In genomic region chr6:131769385-131770141, GRCh38 we compare ENCODE assay signal across 33 cellular contexts. TPM values are rescaled to one million over a fixed set of nuclear protein-coding genes. Genes with fewer than 3 reads are reported as not detected.
"Had no signal": no experiment of that assay in that cellular context is flagged by ENCODE, and none has a peak within 500 bp of the region (broad histone marks: within the 10 kb centered on the region; RNA-seq: fewer than 3 reads in every experiment).

No MANE protein-coding gene starts in this region.

- H3K36me3 Mint-ChIP-seq: stimulated activated effector memory CD8-positive, alpha-beta T cell treated with anti-CD3 and anti-CD28 coated beads, Interleukin-12 subunit alpha, Interleukin-12 subunit beta, amount 100 ng/mL, for 72 hours; type B pancreatic cell had no signal

- ATAC-seq: stimulated activated effector memory CD8-positive, alpha-beta T cell treated with anti-CD3 and anti-CD28 coated beads, Interleukin-12 subunit alpha, Interleukin-12 subunit beta, amount 100 ng/mL, for 72 hours; stimulated activated memory B cell treated with anti-CD40 and anti-IgM and Interleukin-4, amounts not matched to agents 10 μg/mL and 1 μg/mL and 100 μg/mL, for 72 hours; stimulated activated naive B cell treated with anti-CD40 and anti-IgM and Interleukin-4, amounts not matched to agents 10 μg/mL and 1 μg/mL and 100 μg/mL, for 72 hours; stimulated activated naive CD8-positive, alpha-beta T cell treated with anti-CD3 and anti-CD28 coated beads, Interleukin-15, amount 100 ng/mL, for 72 hours; stimulated activated naive CD8-positive, alpha-beta T cell treated with anti-CD3 and anti-CD28 coated beads, Interleukin-15, Interleukin-2, amounts not matched to agents 100 U/mL and 50 U/mL, for 24 hours; upper lobe of right lung had no signal

- H3K36me3 ChIP-seq: stomach, suprapubic skin, thoracic aorta, thyroid gland, tibial artery, tibial nerve, transverse colon, upper lobe of left lung, upper lobe of right lung, uterus, vagina had no signal

- H3K4me3 Mint-ChIP-seq: stimulated activated effector memory CD8-positive, alpha-beta T cell treated with anti-CD3 and anti-CD28 coated beads, Interleukin-12 subunit alpha, Interleukin-12 subunit beta, amount 100 ng/mL, for 72 hours; stimulated activated memory B cell treated with anti-CD40 and anti-IgM and Interleukin-4, amounts not matched to agents 10 μg/mL and 1 μg/mL and 100 μg/mL, for 72 hours; stimulated activated naive B cell treated with anti-CD40 and anti-IgM and Interleukin-4, amounts not matched to agents 10 μg/mL and 1 μg/mL and 100 μg/mL, for 72 hours; stimulated activated naive CD8-positive, alpha-beta T cell treated with anti-CD3 and anti-CD28 coated beads, Interleukin-15, amount 100 ng/mL, for 72 hours; stimulated activated naive CD8-positive, alpha-beta T cell treated with anti-CD3 and anti-CD28 coated beads, Interleukin-15, Interleukin-2, amounts not matched to agents 100 ng/mL and 50 ng/mL, for 24 hours; type B pancreatic cell had no signal

- H3K4me1 Mint-ChIP-seq: stimulated activated effector memory CD8-positive, alpha-beta T cell treated with anti-CD3 and anti-CD28 coated beads, Interleukin-12 subunit alpha, Interleukin-12 subunit beta, amount 100 ng/mL, for 72 hours; stimulated activated memory B cell treated with anti-CD40 and anti-IgM and Interleukin-4, amounts not matched to agents 10 μg/mL and 1 μg/mL and 100 μg/mL, for 72 hours; stimulated activated naive B cell treated with anti-CD40 and anti-IgM and Interleukin-4, amounts not matched to agents 10 μg/mL and 1 μg/mL and 100 μg/mL, for 72 hours; stimulated activated naive CD8-positive, alpha-beta T cell treated with anti-CD3 and anti-CD28 coated beads, Interleukin-15, amount 100 ng/mL, for 72 hours had no signal

- H3K4me3 ChIP-seq: stomach, suprapubic skin, testis, thoracic aorta, thyroid gland, tibial artery, tibial nerve, transverse colon, upper lobe of left lung, upper lobe of right lung, uterus, vagina had no signal

- H3K27ac ChIP-seq: stomach, suprapubic skin, testis, thyroid gland, tibial nerve, transverse colon, upper lobe of left lung, upper lobe of right lung, uterus, vagina had no signal

- H3K9me3 Mint-ChIP-seq: stimulated activated effector memory CD8-positive, alpha-beta T cell treated with anti-CD3 and anti-CD28 coated beads, Interleukin-12 subunit alpha, Interleukin-12 subunit beta, amount 100 ng/mL, for 72 hours; stimulated activated memory B cell treated with anti-CD40 and anti-IgM and Interleukin-4, amounts not matched to agents 10 μg/mL and 1 μg/mL and 100 μg/mL, for 72 hours; stimulated activated naive CD8-positive, alpha-beta T cell treated with anti-CD3 and anti-CD28 coated beads, Interleukin-15, amount 100 ng/mL, for 72 hours; stimulated activated naive CD8-positive, alpha-beta T cell treated with anti-CD3 and anti-CD28 coated beads, Interleukin-15, Interleukin-2, amounts not matched to agents 100 ng/mL and 50 ng/mL, for 24 hours had no signal

- H3K27me3 ChIP-seq: stomach, suprapubic skin, testis, thyroid gland, tibial artery, tibial nerve, transverse colon, upper lobe of left lung, upper lobe of right lung, uterus, vagina had no signal

- DNase-seq: stimulated activated CD4-positive, alpha-beta T cell treated with anti-CD3 and anti-CD28 coated beads, Interleukin-2, amount 100 ng/mL, for 48 hours; stimulated activated CD4-positive, alpha-beta T cell treated with anti-CD3 and anti-CD28 coated beads, Interleukin-4, amount 100 ng/mL, for 1 hour; stimulated activated CD4-positive, alpha-beta T cell treated with anti-CD3 and anti-CD28 coated beads, Interleukin-4, amount 100 ng/mL, for 24 hours; stimulated activated CD4-positive, alpha-beta T cell treated with anti-CD3 and anti-CD28 coated beads, Interleukin-4, amount 100 ng/mL, for 4 hours; stimulated activated CD8-positive, alpha-beta memory T cell treated with anti-CD3 and anti-CD28 coated beads, Interleukin-4, amount 100 ng/mL, for 48 hours; stimulated activated naive B cell treated with anti-CD40 and anti-IgM and Interleukin-4, amounts not matched to agents 10 μg/mL and 1 μg/mL and 100 μg/mL, for 72 hours; stimulated activated naive CD4-positive, alpha-beta T cell; stimulated activated naive CD4-positive, alpha-beta T cell treated with Interleukin-2 at 50 U/mL for 16 hours; stimulated activated naive CD8-positive, alpha-beta T cell treated with anti-CD3 and anti-CD28 coated beads, Interleukin-15, amount 100 ng/mL, for 72 hours; stimulated activated naive CD8-positive, alpha-beta T cell treated with anti-CD3 and anti-CD28 coated beads, Interleukin-15, Interleukin-2, amounts not matched to agents 100 U/mL and 50 U/mL, for 24 hours; stomach; substantia nigra; testis; thyroid gland; tibial artery; transverse colon; trophoblast cell; upper lobe of left lung; upper lobe of right lung; uterus had no signal

- H3K9me3 ChIP-seq: stomach, suprapubic skin, testis, thoracic aorta, thyroid gland, tibial artery, tibial nerve, transverse colon, upper lobe of left lung, upper lobe of right lung, uterus, vagina had no signal

- FAIRE-seq: urothelium cell line had no signal

- H3K27ac Mint-ChIP-seq: stimulated activated effector memory CD8-positive, alpha-beta T cell treated with anti-CD3 and anti-CD28 coated beads, Interleukin-12 subunit alpha, Interleukin-12 subunit beta, amount 100 ng/mL, for 72 hours; stimulated activated memory B cell treated with anti-CD40 and anti-IgM and Interleukin-4, amounts not matched to agents 10 μg/mL and 1 μg/mL and 100 μg/mL, for 72 hours; stimulated activated naive B cell treated with anti-CD40 and anti-IgM and Interleukin-4, amounts not matched to agents 10 μg/mL and 1 μg/mL and 100 μg/mL, for 72 hours; stimulated activated naive CD8-positive, alpha-beta T cell treated with anti-CD3 and anti-CD28 coated beads, Interleukin-15, amount 100 ng/mL, for 72 hours; stimulated activated naive CD8-positive, alpha-beta T cell treated with anti-CD3 and anti-CD28 coated beads, Interleukin-15, Interleukin-2, amounts not matched to agents 100 ng/mL and 50 ng/mL, for 24 hours; type B pancreatic cell had no signal

- H3K4me1 ChIP-seq: suprapubic skin, thyroid gland, transverse colon, upper lobe of left lung, upper lobe of right lung, uterus had no signal

RNA-seq across cellular contexts. Expression of gene CTAGE9, which starts 58.7 kb away (rescaled TPM):
- total RNA-seq: subcutaneous adipose tissue, suprapubic skin, temporal lobe, thoracic aorta, tibial nerve, transverse colon, upper lobe of left lung, upper lobe of right lung, ureter, urinary bladder, uterus, vagina had no signal
- polyA plus RNA-seq: stomach, urinary bladder had no signal
